1 cellular context compared by ENCODE assay signal in the genomic region with DNA sequence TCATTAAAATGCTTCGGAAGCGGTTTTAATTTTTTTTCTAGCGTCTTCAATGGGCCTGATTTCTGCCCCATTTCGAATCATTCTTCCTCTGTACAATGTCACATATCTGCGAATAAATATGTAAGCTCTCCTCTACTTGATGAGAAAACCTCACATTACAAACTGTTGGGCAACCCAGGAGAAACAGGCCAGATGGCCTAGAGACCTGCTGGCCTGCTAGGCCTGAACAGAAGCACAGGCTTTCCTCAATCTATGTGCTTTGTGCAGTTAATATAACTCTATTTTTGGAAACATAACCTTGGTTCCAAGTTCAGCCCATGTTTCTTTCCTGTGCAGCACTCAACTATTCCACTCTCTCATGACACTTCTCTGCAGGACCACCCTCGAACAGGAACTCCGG.
TF ChIP-seq lines count a peak whose summit lies in the region.

No MANE protein-coding gene starts in this region.

TF ChIP-seq in GM23338, 12 proteins besides CTCF, POLR2A, EP300 and RAD21 (continued from another document):
- TF ChIP-seq ETS1 (IDR thresholded peaks at IDR 0.05), result no peak
